ENCODE assay signal across 15 cellular contexts in genomic region chr11:62921201-62921572, GRCh38. TPM values are rescaled to one million over a fixed set of nuclear protein-coding genes. Genes with fewer than 3 reads are reported as not detected.
DNase-seq lines count a peak whose midpoint lies in the region; ATAC-seq and TF ChIP-seq lines count a peak whose summit lies in the region.
"Had no signal": no experiment of that assay in that cellular context is flagged by ENCODE, and none has a peak within 500 bp of the region (broad histone marks: within the 10 kb centered on the region; RNA-seq: fewer than 3 reads in every experiment).

Gene CHRM1, minus strand, starts transcription at chr11:62921363. Its CDS starts 10,263 bp downstream, at chr11:62911100.

- H3K4me3 Mint-ChIP-seq in stimulated activated naive CD8-positive, alpha-beta T cell treated with anti-CD3 and anti-CD28 coated beads, Interleukin-15, amount 100 ng/mL, for 72 hours, result no peak within 1 kb of the TSS

- H3K27me3 Mint-ChIP-seq in stimulated activated naive CD8-positive, alpha-beta T cell treated with anti-CD3 and anti-CD28 coated beads, Interleukin-15, amount 100 ng/mL, for 72 hours, result peaks cover 74% of the 10 kb centered on the region

- DNase-seq in NCI-H345 (lab: John Stamatoyannopoulos, UW), result peak; percentile 45
- DNase-seq in NCI-H345 treated with DMSO at 0.1 percent for 48 hours (lab: John Stamatoyannopoulos, UW; ENCODE audit: unreplicated experiment), result no peak
- peak; percentile 23 to 71 (median 48) for DNase-seq in body of pancreas
- no peak for DNase-seq in lower lobe of right lung
- peak; percentile 22 for DNase-seq in transverse colon
- DNase-seq in kidney glomerular epithelial cell (lab: John Stamatoyannopoulos, UW), result no peak
- DNase-seq in stimulated activated naive CD8-positive, alpha-beta T cell treated with anti-CD3 and anti-CD28 coated beads, Interleukin-15, amount 100 ng/mL, for 72 hours, result no peak
- DNase-seq: activated CD4-positive, alpha-beta T cell treated with anti-CD3 and anti-CD28 coated beads for 4 hours; H9; NK-92 treated with Interleukin-12 subunit alpha and Interleukin-12 subunit beta, amount 100 ng/mL, for 24 hours; SW 1271 had no signal

- no peak within 1 kb of the TSS for H3K27ac Mint-ChIP-seq in stimulated activated naive CD8-positive, alpha-beta T cell treated with anti-CD3 and anti-CD28 coated beads, Interleukin-15, amount 100 ng/mL, for 72 hours

- TF ChIP-seq EP300 in transverse colon (IDR thresholded peaks at IDR 0.05; ENCODE audit: low read depth), result no peak

- H3K9me3 ChIP-seq in body of pancreas (no peaks in the 10 kb centered on the region), lower lobe of right lung (no peaks in the 10 kb centered on the region), transverse colon (no peaks in the 10 kb centered on the region)
- H3K9me3 ChIP-seq: esophagus muscularis mucosa, vagina had no signal

- H3K9me3 Mint-ChIP-seq in stimulated activated naive CD8-positive, alpha-beta T cell treated with anti-CD3 and anti-CD28 coated beads, Interleukin-15, amount 100 ng/mL, for 72 hours, result no peaks in the 10 kb centered on the region
- H3K9me3 Mint-ChIP-seq: H9 had no signal

- H3K4me3 ChIP-seq in body of pancreas (no peak within 1 kb of the TSS), lower lobe of right lung (peak within 1 kb of the TSS; percentile 44), transverse colon (peak within 1 kb of the TSS in 2 of 4 donors; percentile 24 to 37)
- H3K4me3 ChIP-seq: vagina had no signal

- peaks cover 38% of the 10 kb centered on the region for H3K4me1 Mint-ChIP-seq in stimulated activated naive CD8-positive, alpha-beta T cell treated with anti-CD3 and anti-CD28 coated beads, Interleukin-15, amount 100 ng/mL, for 72 hours

- ATAC-seq in body of pancreas (peak; percentile 49), lower lobe of right lung (no peak), GM21717 (IDR thresholded peaks at IDR 0.05; ENCODE audit: unreplicated experiment) (no peak)
- no peak for ATAC-seq in stimulated activated naive CD8-positive, alpha-beta T cell treated with anti-CD3 and anti-CD28 coated beads, Interleukin-15, amount 100 ng/mL, for 72 hours

- H3K36me3 ChIP-seq in body of pancreas (replicated peaks in 1 of 2; ENCODE audit: insufficient read depth in 1 of 2, low read depth in 2 of 2), result no peaks in the 10 kb centered on the region
- no peaks in the 10 kb centered on the region for H3K36me3 ChIP-seq in lower lobe of right lung
- no peaks in the 10 kb centered on the region for H3K36me3 ChIP-seq in transverse colon
- H3K36me3 ChIP-seq: esophagus muscularis mucosa, vagina had no signal

- H3K27ac ChIP-seq in body of pancreas, result peak within 1 kb of the TSS in 1 of 4 donors; percentile 6
- peak within 1 kb of the TSS; percentile 67 for H3K27ac ChIP-seq in lower lobe of right lung
- H3K27ac ChIP-seq in transverse colon, result no peak within 1 kb of the TSS
- H3K27ac ChIP-seq: esophagus muscularis mucosa, vagina had no signal

- TF ChIP-seq CTCF in body of pancreas (IDR thresholded peaks at IDR 0.05) (no peak), lower lobe of right lung (IDR thresholded peaks at IDR 0.05) (no peak), transverse colon (IDR thresholded peaks at IDR 0.05) (no peak)

- H3K4me1 ChIP-seq in body of pancreas (peaks cover 40% of the 10 kb centered on the region), lower lobe of right lung (peaks cover 16% of the 10 kb centered on the region), transverse colon (peaks cover 5 to 30% (median 24%) of the 10 kb centered on the region in 4 donors)

- in situ Hi-C loops in transverse colon (cut with MboI; ENCODE audit: low pct_ligation_motif_present in 1 of 4, low pct_unique_long_range_greater_than_20kb in 1 of 4, low sequenced_read_pairs in 3 of 4), result loop anchor here in 3 of 4 donors (25.0 kb wide), 1 partner anchor 291 kb away; no protein-coding TSS in a partner anchor

- TF ChIP-seq POLR2A in body of pancreas (IDR thresholded peaks at IDR 0.05), result no peak
- no peak for TF ChIP-seq POLR2A in transverse colon (IDR thresholded peaks at IDR 0.05)

- intact Hi-C loops in body of pancreas (cut with DNase I), result no loop called here
- intact Hi-C loops in lower lobe of right lung (cut with DNase I), result no loop called here
- intact Hi-C loops in transverse colon (cut with DNase I; ENCODE audit: low total_unique reads), result no loop called here

- H3K27me3 ChIP-seq in body of pancreas, result peaks cover 0 to 9% of the 10 kb centered on the region in 2 donors
- peaks cover 53% of the 10 kb centered on the region for H3K27me3 ChIP-seq in lower lobe of right lung (ENCODE audit: low read depth)
- peaks cover 48% of the 10 kb centered on the region for H3K27me3 ChIP-seq in transverse colon

- 11 to 13% methylated on average over 9 of the region's 9 CpGs for WGBS in body of pancreas, 2 donors
- WGBS in transverse colon (ENCODE audit: low coverage in 1 of 2), 2 donors, result 36% methylated on average over 9 of the region's 9 CpGs; no CpG with 5 or more reads in 1 of the 2 donors

RNA-seq across cellular contexts. Expression of gene CHRM1, which starts in this region (rescaled TPM):
- total RNA-seq in body of pancreas (not detected), lower lobe of right lung (6.8 TPM), transverse colon (under 1 TPM in 2 of 4 donors, not detected in 2; 0.32 to 0.41 TPM)
- total RNA-seq: bronchial epithelial cell, H9, vagina had no signal

Comparison
In these comparisons a context has a peak if more than half of its experiments do, and no peak if none do; other contexts are left out.
1. Peak in DNase-seq and ATAC-seq in body of pancreas; RNA of the gene not detected or under 1 TPM.
2. Peak in DNase-seq in transverse colon; RNA of the gene not detected or under 1 TPM.